In genomic region chr11:3165152-3165705, GRCh38 we compare ENCODE assay signal across 8 cellular contexts. TPM values are rescaled to one million over a fixed set of nuclear protein-coding genes. Genes with fewer than 3 reads are reported as not detected.
DNase-seq lines count a peak whose midpoint lies in the region; ATAC-seq, FAIRE-seq and TF ChIP-seq lines count a peak whose summit lies in the region.

Gene OSBPL5, minus strand, starts transcription at chr11:3165310. Its CDS starts 36,162 bp downstream, at chr11:3129148.

- no peaks in the 10 kb centered on the region for H3K9me3 ChIP-seq in kidney (ENCODE audit: control insufficient read depth in 1 of 2, low read length in 2 of 2)

- H3K4me3 ChIP-seq in BJ (ENCODE audit: low read depth, low read length) (peak within 1 kb of the TSS; percentile 89), LNCaP clone FGC (ENCODE audit: low read depth, low read length) (peak within 1 kb of the TSS; percentile 64), kidney (ENCODE audit: low read length in 2 of 2) (peak within 1 kb of the TSS; percentile 47 to 74), skin epidermis (peak within 1 kb of the TSS; percentile 40 to 85 (median 64))

- intact Hi-C loops in kidney (cut with DNase I), result no loop called here

- POLR2A ChIA-PET in BJ (lab: Charles Lee), result no interaction called here

- ATAC-seq in HG02610 (IDR thresholded peaks at IDR 0.05; ENCODE audit: unreplicated experiment), result no peak

- FAIRE-seq in kidney (lab: Jason Lieb, UNC), result no peak

- H3K36me3 ChIP-seq in BJ (ENCODE audit: control insufficient read depth, insufficient read depth, low read length) (no peaks in the 10 kb centered on the region), kidney (ENCODE audit: control insufficient read depth in 1 of 2, insufficient read depth in 2 of 2, low read length in 2 of 2) (no peaks in the 10 kb centered on the region)

- CTCF ChIA-PET in BJ (lab: Yijun Ruan, JAX), result interaction anchor here (0.6 to 1.9 kb wide), 2 partner anchors 74 to 173 kb away, joined by 3 to 5 read pairs; partner anchors contain the start of gene NAP1L4

- DNase-seq in BJ (ENCODE audit: low read depth), result no peak
- DNase-seq in LNCaP clone FGC (ENCODE audit: low read depth), result no peak
- DNase-seq in activated CD4-positive, alpha-beta T cell treated with anti-CD3 and anti-CD28 coated beads for 1 hour, result peak; percentile 19
- peak; percentile 93 for DNase-seq in kidney
- no peak for DNase-seq in GOT3 (lab: John Stamatoyannopoulos, UW)

- TF ChIP-seq CTCF in BJ (IDR thresholded peaks at IDR 0.05; ENCODE audit: insufficient read depth, low read depth, low read length) (no peak), LNCaP clone FGC (IDR thresholded peaks at IDR 0.05; ENCODE audit: control insufficient read depth, extremely low read depth, insufficient read depth) (no peak), kidney (IDR thresholded peaks at IDR 0.05; ENCODE audit: borderline replicate concordance, extremely low read depth, insufficient read depth) (no peak)

- H3K27ac ChIP-seq in cingulate gyrus (ENCODE audit: low read depth, low read length) (peak within 1 kb of the TSS; percentile 72), kidney (ENCODE audit: low read depth in 2 of 2, low read length in 2 of 2) (peak within 1 kb of the TSS; percentile 32 to 33), skin epidermis (peak within 1 kb of the TSS; percentile 53 to 94 (median 81))

- H3K27me3 ChIP-seq in BJ (ENCODE audit: control insufficient read depth, insufficient read depth, low read length), result no peaks in the 10 kb centered on the region

- peak within 1 kb of the TSS in 1 of 2 donors; percentile 87 for H3K9ac ChIP-seq in kidney (ENCODE audit: low read length in 2 of 2)

- H3K4me1 ChIP-seq in kidney (ENCODE audit: control insufficient read depth in 1 of 2, insufficient read depth in 1 of 2, low read depth in 1 of 2, low read length in 2 of 2), result peaks cover 19 to 29% of the 10 kb centered on the region in 2 donors

RNA-seq across cellular contexts. Expression of gene OSBPL5, which starts in this region (rescaled TPM):
- polyA plus RNA-seq in BJ (2011; rRNA removed), result 10.4 and 20.8 TPM in 2 replicates
- polyA minus RNA-seq in BJ (2011; rRNA and poly(A)+ RNA removed), result 18.0 and 22.3 TPM in 2 replicates
- total RNA-seq in kidney, result 63.0 TPM
- polyA plus RNA-seq in kidney (ENCODE audit: insufficient read depth, low read depth, low replicate concordance), result 8.5 TPM

Comparison
In these comparisons a context has a peak if more than half of its experiments do, and no peak if none do; other contexts are left out.
1. DNase-seq: peak in activated CD4-positive, alpha-beta T cell treated with anti-CD3 and anti-CD28 coated beads for 1 hour (single experiment) and kidney (single experiment); none in BJ (single experiment), LNCaP clone FGC (single experiment) and GOT3 (single experiment).
2. Peak in every context shown above with its lines, with median percentiles within 50 percentile points of each other: H3K4me3 ChIP-seq and H3K27ac ChIP-seq.